In genomic region chr16:30470170-30470512, GRCh38 we compare ENCODE assay signal across 14 cellular contexts. TPM values are rescaled to one million over a fixed set of nuclear protein-coding genes. Genes with fewer than 3 reads are reported as not detected.
DNase-seq lines count a peak whose midpoint lies in the region; ATAC-seq and TF ChIP-seq lines count a peak whose summit lies in the region.
"Had no signal": no experiment of that assay in that cellular context is flagged by ENCODE, and none has a peak within 500 bp of the region (broad histone marks: within the 10 kb centered on the region; RNA-seq: fewer than 3 reads in every experiment).

No MANE protein-coding gene starts in this region.

- ATAC-seq in activated naive CD8-positive, alpha-beta T cell treated with anti-CD3 and anti-CD28 coated beads, Interleukin-2, amount 50 U/mL, for 24 hours: no peak
- ATAC-seq in stimulated activated effector memory CD8-positive, alpha-beta T cell treated with anti-CD3 and anti-CD28 coated beads, Interleukin-12 subunit alpha, Interleukin-12 subunit beta, amount 100 ng/mL, for 72 hours: peak; percentile 53
- ATAC-seq in HG03095 (IDR thresholded peaks at IDR 0.05; ENCODE audit: unreplicated experiment) (no peak), WTC11 (no peak), GM18498 (IDR thresholded peaks at IDR 0.05; ENCODE audit: unreplicated experiment) (no peak)

- no peaks in the 10 kb centered on the region for H3K9me3 Mint-ChIP-seq in activated T-cell treated with anti-CD3 and anti-CD28 coated beads, Interleukin-2, amount 50 U/mL, for 24 hours
- H3K9me3 Mint-ChIP-seq in activated naive CD8-positive, alpha-beta T cell treated with anti-CD3 and anti-CD28 coated beads, Interleukin-2, amount 50 U/mL, for 24 hours: no peaks in the 10 kb centered on the region
- no peaks in the 10 kb centered on the region for H3K9me3 Mint-ChIP-seq in stimulated activated effector memory CD8-positive, alpha-beta T cell treated with anti-CD3 and anti-CD28 coated beads, Interleukin-12 subunit alpha, Interleukin-12 subunit beta, amount 100 ng/mL, for 72 hours
- H3K9me3 Mint-ChIP-seq in WTC11: peaks cover 3% of the 10 kb centered on the region

- CTCF ChIA-PET in OCI-LY7 (lab: Charles Lee; ENCODE audit: unreplicated experiment) (interaction anchor here (1.6 kb wide), 1 partner anchor 20 kb away, joined by 3 read pairs; no protein-coding TSS in a partner anchor), WTC11 (lab: Charles Lee) (no interaction called here)

- TF ChIP-seq CTCF in OCI-LY7 (conservative IDR thresholded peaks at IDR 0.05; ENCODE audit: low read length) (no peak), WTC11 (IDR thresholded peaks at IDR 0.05) (no peak)

- peak overlapping the region; percentile 73; the same call in 1 of the 2 replicates for H2AFZ ChIP-seq in OCI-LY7 (ENCODE audit: low read length)

- H3K4me3 Mint-ChIP-seq in activated T-cell treated with anti-CD3 and anti-CD28 coated beads, Interleukin-2, amount 50 U/mL, for 24 hours: peak overlapping the region; percentile 48
- peak overlapping the region; percentile 36 for H3K4me3 Mint-ChIP-seq in activated naive CD8-positive, alpha-beta T cell treated with anti-CD3 and anti-CD28 coated beads, Interleukin-2, amount 50 U/mL, for 24 hours
- peak overlapping the region; percentile 97 for H3K4me3 Mint-ChIP-seq in stimulated activated effector memory CD8-positive, alpha-beta T cell treated with anti-CD3 and anti-CD28 coated beads, Interleukin-12 subunit alpha, Interleukin-12 subunit beta, amount 100 ng/mL, for 72 hours
- H3K4me3 Mint-ChIP-seq in WTC11: no peak overlapping the region
- H3K4me3 Mint-ChIP-seq: nephron progenitor cell had no signal

- peaks cover 15% of the 10 kb centered on the region; the same call in 1 of the 2 replicates for H3K79me2 ChIP-seq in OCI-LY7 (ENCODE audit: insufficient read depth, low read depth, low read length)

- POLR2A ChIA-PET in OCI-LY7 (lab: Charles Lee): interaction anchor here (0.6 to 2.3 kb wide), 5 partner anchors 9 to 162 kb away, joined by 3 to 8 read pairs (median 4); no protein-coding TSS in a partner anchor
- POLR2A ChIA-PET in WTC11 (lab: Charles Lee): interaction anchor here (0.6 kb wide), 2 partner anchors 20 to 34 kb away, joined by 4 read pairs; no protein-coding TSS in a partner anchor

- no peaks in the 10 kb centered on the region for H3K27me3 Mint-ChIP-seq in activated T-cell treated with anti-CD3 and anti-CD28 coated beads, Interleukin-2, amount 50 U/mL, for 24 hours
- no peaks in the 10 kb centered on the region for H3K27me3 Mint-ChIP-seq in activated naive CD8-positive, alpha-beta T cell treated with anti-CD3 and anti-CD28 coated beads, Interleukin-2, amount 50 U/mL, for 24 hours
- peaks cover 7% of the 10 kb centered on the region for H3K27me3 Mint-ChIP-seq in WTC11 (ENCODE audit: low read depth)

- no peaks in the 10 kb centered on the region for H3K9me2 ChIP-seq in OCI-LY7 (ENCODE audit: insufficient read depth, low read length)

- DNase-seq in activated T-cell treated with anti-CD3 and anti-CD28 coated beads, Interleukin-2, amount 50 U/mL, for 24 hours: no peak
- DNase-seq in activated T-cell treated with anti-CD3 and anti-CD28 coated beads for 4 hours (no peak), OCI-LY7 (ENCODE audit: low spot score) (no peak), WTC11 (ENCODE audit: low spot score) (no peak)
- no peak for DNase-seq in activated naive CD8-positive, alpha-beta T cell treated with anti-CD3 and anti-CD28 coated beads, Interleukin-2, amount 50 U/mL, for 24 hours
- no peak for DNase-seq in stimulated activated effector memory CD8-positive, alpha-beta T cell treated with anti-CD3 and anti-CD28 coated beads, Interleukin-12 subunit alpha, Interleukin-12 subunit beta, amount 100 ng/mL, for 72 hours (ENCODE audit: low spot score in 2 of 2)
- DNase-seq: foreskin melanocyte, NCI-H526, nephron progenitor cell had no signal

- BruUV-seq in OCI-LY7 (replicated peaks; lab: Mats Ljungman, UMichigan): no TSS peak

- H3K27ac ChIP-seq in OCI-LY7 (ENCODE audit: low read depth, low read length, poor library complexity, severe bottlenecking): peak overlapping the region; percentile 95

- H3K9me3 ChIP-seq in OCI-LY7 (ENCODE audit: low read length): no peaks in the 10 kb centered on the region
- H3K9me3 ChIP-seq: tibial nerve had no signal

- H3K36me3 Mint-ChIP-seq in activated T-cell treated with anti-CD3 and anti-CD28 coated beads, Interleukin-2, amount 50 U/mL, for 24 hours (ENCODE audit: low read depth): peaks cover 26% of the 10 kb centered on the region
- peaks cover 15% of the 10 kb centered on the region for H3K36me3 Mint-ChIP-seq in activated naive CD8-positive, alpha-beta T cell treated with anti-CD3 and anti-CD28 coated beads, Interleukin-2, amount 50 U/mL, for 24 hours (ENCODE audit: low read depth)
- H3K36me3 Mint-ChIP-seq in stimulated activated effector memory CD8-positive, alpha-beta T cell treated with anti-CD3 and anti-CD28 coated beads, Interleukin-12 subunit alpha, Interleukin-12 subunit beta, amount 100 ng/mL, for 72 hours: peaks cover 46% of the 10 kb centered on the region
- H3K36me3 Mint-ChIP-seq in WTC11: no peaks in the 10 kb centered on the region

- intact Hi-C loops in OCI-LY7 (cut with micrococcal nuclease; ENCODE audit: unreplicated experiment): loop anchor here (2.0 kb wide), 1 partner anchor 181 kb away; the partner anchor contains the start of gene PRR14

- peaks cover 60% of the 10 kb centered on the region for H3K4me1 Mint-ChIP-seq in activated T-cell treated with anti-CD3 and anti-CD28 coated beads, Interleukin-2, amount 50 U/mL, for 24 hours (ENCODE audit: low read depth)
- H3K4me1 Mint-ChIP-seq in activated naive CD8-positive, alpha-beta T cell treated with anti-CD3 and anti-CD28 coated beads, Interleukin-2, amount 50 U/mL, for 24 hours: peaks cover 71% of the 10 kb centered on the region
- H3K4me1 Mint-ChIP-seq in stimulated activated effector memory CD8-positive, alpha-beta T cell treated with anti-CD3 and anti-CD28 coated beads, Interleukin-12 subunit alpha, Interleukin-12 subunit beta, amount 100 ng/mL, for 72 hours: peaks cover 49% of the 10 kb centered on the region
- H3K4me1 Mint-ChIP-seq in WTC11: no peaks in the 10 kb centered on the region
- H3K4me1 Mint-ChIP-seq: nephron progenitor cell had no signal

- peak overlapping the region; percentile 97 for H3K27ac Mint-ChIP-seq in activated T-cell treated with anti-CD3 and anti-CD28 coated beads, Interleukin-2, amount 50 U/mL, for 24 hours
- H3K27ac Mint-ChIP-seq in activated naive CD8-positive, alpha-beta T cell treated with anti-CD3 and anti-CD28 coated beads, Interleukin-2, amount 50 U/mL, for 24 hours: peak overlapping the region; percentile 92
- H3K27ac Mint-ChIP-seq in stimulated activated effector memory CD8-positive, alpha-beta T cell treated with anti-CD3 and anti-CD28 coated beads, Interleukin-12 subunit alpha, Interleukin-12 subunit beta, amount 100 ng/mL, for 72 hours: peak overlapping the region; percentile 96
- no peak overlapping the region for H3K27ac Mint-ChIP-seq in WTC11
- H3K27ac Mint-ChIP-seq: nephron progenitor cell had no signal

- H3K4me3 ChIP-seq in OCI-LY7 (ENCODE audit: low read depth, low read length, poor library complexity, severe bottlenecking): no peak overlapping the region
- H3K4me3 ChIP-seq: lung, tibial nerve had no signal

- peaks cover 71% of the 10 kb centered on the region for H3K4me1 ChIP-seq in OCI-LY7 (ENCODE audit: insufficient read depth, low read length, poor library complexity, severe bottlenecking)
- H3K4me1 ChIP-seq: tibial nerve had no signal

- no peaks in the 10 kb centered on the region for H4K20me1 ChIP-seq in OCI-LY7 (ENCODE audit: insufficient read depth, low read length)

- H3K4me2 ChIP-seq in OCI-LY7 (ENCODE audit: low read length): peak overlapping the region; percentile 99; the same call in 1 of the 2 replicates

- peaks cover 8% of the 10 kb centered on the region; the same call in 1 of the 2 replicates for H3K36me3 ChIP-seq in OCI-LY7 (ENCODE audit: insufficient read depth, low read length)
- H3K36me3 ChIP-seq: tibial nerve had no signal

TF ChIP-seq in WTC11, 78 proteins besides CTCF, POLR2A, EP300 and RAD21 (continues in another document):
- TF ChIP-seq AFF4 (CRISPR knock-in tag; IDR thresholded peaks at IDR 0.05; ENCODE audit: borderline replicate concordance): no peak
- TF ChIP-seq ZNF396 (CRISPR knock-in tag; IDR thresholded peaks at IDR 0.05; ENCODE audit: borderline replicate concordance): no peak
- TF ChIP-seq CBFB (CRISPR knock-in tag; IDR thresholded peaks at IDR 0.05; ENCODE audit: low read depth): no peak

RNA-seq across cellular contexts. Expression of gene ITGAL, which starts 2.4 kb away (rescaled TPM):
- total RNA-seq in OCI-LY7 (2014; rRNA removed; shearing (Covaris generic)): 30.7 and 40.2 TPM in 2 replicates
- total RNA-seq in OCI-LY7 (2022) (125 and 140 TPM in 2 replicates), WTC11 (2021) (0.64 to 1.1 TPM (median 1.0 TPM) in 3 replicates)
- total RNA-seq: HT1080 had no signal

RNA-seq across cellular contexts. Expression of gene SEPHS2, which starts 24.5 kb away (rescaled TPM):
- 14.4 and 15.3 TPM in 2 replicates for total RNA-seq in OCI-LY7 (2014; rRNA removed; shearing (Covaris generic))
- total RNA-seq in OCI-LY7 (2022) (59.6 and 64.2 TPM in 2 replicates), WTC11 (2021) (50.4 to 55.2 TPM (median 53.5 TPM) in 3 replicates)

RNA-seq across cellular contexts. Expression of gene DCTPP1, which starts 40.3 kb away (rescaled TPM):
- 90.2 and 92.5 TPM in 2 replicates for total RNA-seq in OCI-LY7 (2014; rRNA removed; shearing (Covaris generic))
- total RNA-seq in OCI-LY7 (2022) (80.0 and 93.8 TPM in 2 replicates), WTC11 (2021) (69.0 to 72.2 TPM (median 70.5 TPM) in 3 replicates)

RNA-seq across cellular contexts. Expression of gene ZNF768, which starts 56.2 kb away (rescaled TPM):
- total RNA-seq in OCI-LY7 (2014; rRNA removed; shearing (Covaris generic)): 43.4 and 63.7 TPM in 2 replicates
- 38.3 and 42.9 TPM in 2 replicates for total RNA-seq in OCI-LY7 (2022)
- total RNA-seq in WTC11 (2021): 35.9 to 43.0 TPM (median 42.4 TPM) in 3 replicates

Comparison
In these comparisons a context has a peak if more than half of its experiments do, and no peak if none do; other contexts are left out.
1. RNA of gene ITGAL, which starts 2.4 kb away (total RNA-seq): 30.7 to 140 TPM in OCI-LY7; 0.64 to 1.1 TPM in WTC11; every median in the first group is over 10 times any median in the second.